ENCODE assay signal across 1 cellular context in the genomic region with DNA sequence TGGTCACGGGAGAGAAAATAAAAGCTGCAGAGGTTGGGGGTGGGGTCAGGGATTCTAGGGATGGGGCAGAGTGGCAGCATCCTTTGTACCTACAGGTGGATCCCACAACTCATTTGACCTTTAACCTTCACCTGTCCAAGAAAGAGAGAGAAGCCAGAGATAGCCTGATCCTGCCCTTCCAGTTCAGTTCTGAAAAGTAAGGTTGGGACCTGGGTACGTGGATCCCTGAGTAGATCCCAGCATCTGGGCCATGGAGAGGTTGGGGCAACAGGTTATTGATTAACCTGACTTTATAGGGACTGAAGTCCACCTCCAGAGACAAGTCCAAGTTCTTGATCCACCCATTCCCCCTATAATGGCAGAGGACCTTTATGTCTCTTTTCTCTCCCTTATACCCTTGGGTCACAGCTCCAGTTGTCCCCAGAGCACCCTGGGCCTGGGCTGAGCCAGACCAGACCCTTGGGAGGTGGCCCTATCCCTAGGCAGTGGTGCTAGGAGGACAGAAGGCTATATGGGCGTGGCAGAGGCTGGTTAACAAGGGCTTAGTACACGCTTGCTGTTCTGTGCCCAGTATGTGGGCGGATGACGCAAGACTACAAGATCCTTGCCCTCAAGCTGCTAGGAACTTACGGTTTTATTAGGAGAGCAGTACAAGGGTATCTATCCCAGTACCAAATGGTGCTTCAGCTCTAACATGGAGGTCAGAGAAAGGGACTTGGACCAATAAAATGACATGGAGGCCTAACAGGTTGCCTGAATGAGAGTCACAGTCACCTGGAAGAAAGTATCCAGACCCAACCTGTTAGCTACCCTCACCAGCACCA.
A peak's percentile ranks its signal among the peaks of the same experiment; 100 is the strongest.
TF ChIP-seq lines count a peak whose summit lies in the region.

No MANE protein-coding gene starts in this region.

TF ChIP-seq in HepG2, 621 proteins besides CTCF, POLR2A, EP300 and RAD21 (continued from another document and continues in another):
- no peak for TF ChIP-seq ZNF383 (CRISPR knock-in tag; IDR thresholded peaks at IDR 0.05; ENCODE audit: borderline replicate concordance)
- TF ChIP-seq MED13 (CRISPR knock-in tag; IDR thresholded peaks at IDR 0.05) = no peak
- TF ChIP-seq MIXL1 (CRISPR knock-in tag; IDR thresholded peaks at IDR 0.05) = no peak; the same call in 1 of the 2 replicates
- no peak for TF ChIP-seq HES4 (CRISPR knock-in tag; IDR thresholded peaks at IDR 0.05; ENCODE audit: borderline replicate concordance)
- no peak for TF ChIP-seq ZNF724P (CRISPR knock-in tag; IDR thresholded peaks at IDR 0.05; ENCODE audit: borderline replicate concordance)
- no peak for TF ChIP-seq ATF5 (CRISPR knock-in tag; IDR thresholded peaks at IDR 0.05; ENCODE audit: low read depth)
- TF ChIP-seq TMF1 (CRISPR knock-in tag; IDR thresholded peaks at IDR 0.05; ENCODE audit: low read depth) = no peak
- TF ChIP-seq ZNF333 (CRISPR knock-in tag; IDR thresholded peaks at IDR 0.05; ENCODE audit: borderline replicate concordance) = peak; percentile 75; the same call in 1 of the 2 replicates
- no peak for TF ChIP-seq AKAP8 (CRISPR knock-in tag; IDR thresholded peaks at IDR 0.05)
- TF ChIP-seq, protein P1, sequence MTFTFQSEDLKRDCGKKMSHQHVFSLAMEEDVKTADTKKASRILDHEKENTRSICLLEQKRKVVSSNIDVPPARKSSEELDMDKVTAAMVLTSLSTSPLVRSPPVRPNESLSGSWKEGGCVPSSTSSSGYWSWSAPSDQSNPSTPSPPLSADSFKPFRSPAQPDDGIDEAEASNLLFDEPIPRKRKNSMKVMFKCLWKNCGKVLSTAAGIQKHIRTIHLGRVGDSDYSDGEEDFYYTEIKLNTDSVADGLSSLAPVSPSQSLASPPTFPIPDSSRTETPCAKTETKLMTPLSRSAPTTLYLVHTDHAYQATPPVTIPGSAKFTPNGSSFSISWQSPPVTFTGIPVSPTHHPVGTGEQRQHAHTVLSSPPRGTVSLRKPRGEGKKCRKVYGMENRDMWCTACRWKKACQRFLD (CRISPR knock-in tag; IDR thresholded peaks at IDR 0.05; ENCODE audit: borderline replicate concordance) = no peak
- TF ChIP-seq ZFX (CRISPR knock-in tag; IDR thresholded peaks at IDR 0.05; ENCODE audit: low read depth) = peak; percentile 45; the same call in 1 of the 2 replicates
- TF ChIP-seq, protein P2, sequence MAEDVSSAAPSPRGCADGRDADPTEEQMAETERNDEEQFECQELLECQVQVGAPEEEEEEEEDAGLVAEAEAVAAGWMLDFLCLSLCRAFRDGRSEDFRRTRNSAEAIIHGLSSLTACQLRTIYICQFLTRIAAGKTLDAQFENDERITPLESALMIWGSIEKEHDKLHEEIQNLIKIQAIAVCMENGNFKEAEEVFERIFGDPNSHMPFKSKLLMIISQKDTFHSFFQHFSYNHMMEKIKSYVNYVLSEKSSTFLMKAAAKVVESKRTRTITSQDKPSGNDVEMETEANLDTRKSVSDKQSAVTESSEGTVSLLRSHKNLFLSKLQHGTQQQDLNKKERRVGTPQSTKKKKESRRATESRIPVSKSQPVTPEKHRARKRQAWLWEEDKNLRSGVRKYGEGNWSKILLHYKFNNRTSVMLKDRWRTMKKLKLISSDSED (CRISPR knock-in tag; IDR thresholded peaks at IDR 0.05) = no peak
- TF ChIP-seq BRD4 (CRISPR knock-in tag; IDR thresholded peaks at IDR 0.05) = no peak
- no peak for TF ChIP-seq SUZ12 (IDR thresholded peaks at IDR 0.05; ENCODE audit: low read depth, low read length)
- peak; percentile 76 for TF ChIP-seq RXRA (CRISPR knock-in tag; IDR thresholded peaks at IDR 0.05)
- no peak; the same call in 1 of the 2 replicates for TF ChIP-seq ZNF788 (CRISPR knock-in tag; IDR thresholded peaks at IDR 0.05; ENCODE audit: borderline replicate concordance)
- no peak for TF ChIP-seq GABPA (IDR thresholded peaks at IDR 0.05; ENCODE audit: low read depth, low read length)
- TF ChIP-seq GABPA (CRISPR knock-in tag; IDR thresholded peaks at IDR 0.05; ENCODE audit: low read depth) = no peak
- TF ChIP-seq, protein P3, sequence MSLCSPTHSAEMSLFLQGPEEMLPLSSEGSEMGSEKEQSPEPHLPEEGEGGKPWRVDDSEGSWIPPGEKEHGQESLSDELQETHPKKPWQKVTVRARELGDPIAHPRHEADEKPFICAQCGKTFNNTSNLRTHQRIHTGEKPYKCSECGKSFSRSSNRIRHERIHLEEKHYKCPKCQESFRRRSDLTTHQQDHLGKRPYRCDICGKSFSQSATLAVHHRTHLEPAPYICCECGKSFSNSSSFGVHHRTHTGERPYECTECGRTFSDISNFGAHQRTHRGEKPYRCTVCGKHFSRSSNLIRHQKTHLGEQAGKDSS (CRISPR knock-in tag; IDR thresholded peaks at IDR 0.05; ENCODE audit: borderline replicate concordance, low read depth) = no peak
- peak; percentile 76; the same call in 1 of the 2 replicates for TF ChIP-seq NAIF1 (CRISPR knock-in tag; IDR thresholded peaks at IDR 0.05; ENCODE audit: borderline replicate concordance)
- no peak for TF ChIP-seq SNAPC4 (CRISPR knock-in tag; IDR thresholded peaks at IDR 0.05)
- TF ChIP-seq, protein P4, sequence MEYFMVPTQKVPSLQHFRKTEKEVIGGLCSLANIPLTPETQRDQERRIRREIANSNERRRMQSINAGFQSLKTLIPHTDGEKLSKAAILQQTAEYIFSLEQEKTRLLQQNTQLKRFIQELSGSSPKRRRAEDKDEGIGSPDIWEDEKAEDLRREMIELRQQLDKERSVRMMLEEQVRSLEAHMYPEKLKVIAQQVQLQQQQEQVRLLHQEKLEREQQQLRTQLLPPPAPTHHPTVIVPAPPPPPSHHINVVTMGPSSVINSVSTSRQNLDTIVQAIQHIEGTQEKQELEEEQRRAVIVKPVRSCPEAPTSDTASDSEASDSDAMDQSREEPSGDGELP (IDR thresholded peaks at IDR 0.05; ENCODE audit: borderline replicate concordance, low read depth) = no peak
- no peak for TF ChIP-seq NFE2 (CRISPR knock-in tag; IDR thresholded peaks at IDR 0.05)
- TF ChIP-seq NR0B2 (CRISPR knock-in tag; IDR thresholded peaks at IDR 0.05) = 0 out of 2 replicates have a peak, but pooled peaks have one; percentile 43
- TF ChIP-seq ZNF558 (CRISPR knock-in tag; IDR thresholded peaks at IDR 0.05; ENCODE audit: borderline replicate concordance) = no peak
- TF ChIP-seq ZNF790 (CRISPR knock-in tag; IDR thresholded peaks at IDR 0.05; ENCODE audit: borderline replicate concordance) = no peak
- no peak for TF ChIP-seq FIP1L1 (IDR thresholded peaks at IDR 0.05; ENCODE audit: borderline replicate concordance, insufficient read depth, low read depth, low read length)
- no peak for TF ChIP-seq XRCC5 (optimal IDR thresholded peaks at IDR 0.05; ENCODE audit: low read length)
- TF ChIP-seq SP1 (IDR thresholded peaks at IDR 0.05) = no peak
- TF ChIP-seq SP1 (CRISPR knock-in tag; IDR thresholded peaks at IDR 0.05) = peak; percentile 23; the same call in 1 of the 2 replicates
- 0 out of 2 replicates have a peak, but pooled peaks have one; percentile 44 for TF ChIP-seq ZNF280B (CRISPR knock-in tag; IDR thresholded peaks at IDR 0.05; ENCODE audit: borderline replicate concordance)
- TF ChIP-seq SP5 (CRISPR knock-in tag; IDR thresholded peaks at IDR 0.05; ENCODE audit: borderline replicate concordance, low read depth) = peak; percentile 93
- TF ChIP-seq, protein P5, sequence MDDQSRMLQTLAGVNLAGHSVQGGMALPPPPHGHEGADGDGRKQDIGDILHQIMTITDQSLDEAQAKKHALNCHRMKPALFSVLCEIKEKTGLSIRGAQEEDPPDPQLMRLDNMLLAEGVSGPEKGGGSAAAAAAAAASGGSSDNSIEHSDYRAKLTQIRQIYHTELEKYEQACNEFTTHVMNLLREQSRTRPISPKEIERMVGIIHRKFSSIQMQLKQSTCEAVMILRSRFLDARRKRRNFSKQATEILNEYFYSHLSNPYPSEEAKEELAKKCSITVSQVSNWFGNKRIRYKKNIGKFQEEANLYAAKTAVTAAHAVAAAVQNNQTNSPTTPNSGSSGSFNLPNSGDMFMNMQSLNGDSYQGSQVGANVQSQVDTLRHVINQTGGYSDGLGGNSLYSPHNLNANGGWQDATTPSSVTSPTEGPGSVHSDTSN (CRISPR knock-in tag; IDR thresholded peaks at IDR 0.05; ENCODE audit: borderline replicate concordance) = no peak
- no peak for TF ChIP-seq ZNF225 (CRISPR knock-in tag; IDR thresholded peaks at IDR 0.05)
- peak; percentile 79 for TF ChIP-seq HIVEP1 (CRISPR knock-in tag; IDR thresholded peaks at IDR 0.05)
- TF ChIP-seq SMAD1 (CRISPR knock-in tag; IDR thresholded peaks at IDR 0.05; ENCODE audit: borderline replicate concordance, low read depth) = 0 out of 2 replicates have a peak, but pooled peaks have one; percentile 13
- TF ChIP-seq ZNF562 (CRISPR knock-in tag; IDR thresholded peaks at IDR 0.05; ENCODE audit: borderline replicate concordance) = no peak
- no peak for TF ChIP-seq CENPX (CRISPR knock-in tag; IDR thresholded peaks at IDR 0.05)
- no peak for TF ChIP-seq U2AF1 (optimal IDR thresholded peaks at IDR 0.05; ENCODE audit: low read depth, low read length)
- TF ChIP-seq PRDM15 (CRISPR knock-in tag; IDR thresholded peaks at IDR 0.05) = no peak
- peak; percentile 69; the same call in 1 of the 2 replicates for TF ChIP-seq PITX1 (CRISPR knock-in tag; IDR thresholded peaks at IDR 0.05)
